ENCODE assay signal across 29 cellular contexts in the genomic region with DNA sequence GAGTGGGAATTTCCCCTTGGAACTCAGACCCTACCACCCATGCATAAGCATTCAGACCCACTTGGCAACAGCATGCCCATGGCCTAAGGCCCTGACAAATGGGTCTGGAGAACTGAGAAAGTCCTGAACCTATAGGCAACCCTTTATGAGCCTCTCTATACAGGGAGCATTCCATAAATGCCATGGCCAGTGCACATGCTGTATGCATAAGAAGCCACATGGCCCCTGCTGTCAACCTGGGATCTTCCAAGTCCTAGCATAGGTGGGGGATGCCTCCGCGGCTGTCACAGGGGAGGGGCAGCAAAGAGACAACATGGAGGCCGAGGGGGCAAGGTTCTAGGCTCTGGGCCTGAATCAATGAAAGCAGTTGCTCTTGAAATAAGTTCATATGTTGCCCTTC. TPM values are rescaled to one million over a fixed set of nuclear protein-coding genes. Genes with fewer than 3 reads are reported as not detected.
A peak's percentile ranks its signal among the peaks of the same experiment; 100 is the strongest.
DNase-seq lines count a peak whose midpoint lies in the region; ATAC-seq, FAIRE-seq and TF ChIP-seq lines count a peak whose summit lies in the region.
"Had no signal": no experiment of that assay in that cellular context is flagged by ENCODE, and none has a peak within 500 bp of the region (broad histone marks: within the 10 kb centered on the region; RNA-seq: fewer than 3 reads in every experiment).

No MANE protein-coding gene starts in this region.

- in situ Hi-C loops in HepG2 (cut with HindIII; ENCODE audit: extremely low pct_ligation_motif_present, low pct_unique_long_range_greater_than_20kb), result no loop called here

- H3K9me3 ChIP-seq in HepG2 (ENCODE audit: low read length) (no peaks in the 10 kb centered on the region), right lobe of liver (no peaks in the 10 kb centered on the region), Caco-2 (no peaks in the 10 kb centered on the region), stomach (no peaks in the 10 kb centered on the region)
- H3K9me3 ChIP-seq: BLaER1 treated with 17β-estradiol and CSF1 and Interleukin-3, amounts not matched to agents 10 nM and 100 nM; SJSA1 had no signal

- 42% methylated on average over 3 of the region's 3 CpGs for WGBS in HepG2 (ENCODE audit: low lambda C conversion rate)
- no CpG with 5 or more reads among the region's 3 CpGs for WGBS in right lobe of liver (ENCODE audit: insufficient coverage, low coverage, low lambda C conversion rate, missing lambda C conversion rate)
- 77 to 97% (median 95%) methylated on average over 3 of the region's 3 CpGs for WGBS in stomach, 5 donors

- TF ChIP-seq RAD21 in HepG2 (CRISPR knock-in tag; IDR thresholded peaks at IDR 0.05), result no peak

- POLR2A ChIA-PET in HepG2 (lab: Yijun Ruan, JAX), result no interaction called here
- POLR2A ChIA-PET in Caco-2 (lab: Charles Lee), result no interaction called here

- H3K4me2 ChIP-seq in HepG2 (ENCODE audit: low read depth, low read length), result no peak overlapping the region
- H3K4me2 ChIP-seq: BLaER1 treated with 17β-estradiol and CSF1 and Interleukin-3, amounts not matched to agents 10 nM and 100 nM; PC-9 had no signal

- BruUV-seq in HepG2 (replicated peaks; lab: Mats Ljungman, UMichigan) (no TSS peak), Caco-2 (replicated peaks; lab: Mats Ljungman, UMichigan) (no TSS peak)

- H3K27ac ChIP-seq in HepG2 (ENCODE audit: extremely low read length, insufficient read depth, low read length) (no peak overlapping the region), right lobe of liver (no peak overlapping the region), stomach (no peak overlapping the region)
- H3K27ac ChIP-seq: BLaER1 treated with 17β-estradiol and CSF1 and Interleukin-3, amounts not matched to agents 10 nM and 100 nM; PC-9; SJSA1 had no signal

- no peak for TF ChIP-seq CTCF in HepG2 (CRISPR knock-in tag; IDR thresholded peaks at IDR 0.05)
- no peak for TF ChIP-seq CTCF in right lobe of liver (IDR thresholded peaks at IDR 0.05)
- TF ChIP-seq CTCF in chondrocyte (IDR thresholded peaks at IDR 0.05), result no peak
- TF ChIP-seq CTCF in Caco-2 (IDR thresholded peaks at IDR 0.05; ENCODE audit: insufficient read depth in 1 of 2, low read depth in 1 of 2, low read length in 1 of 2, severe bottlenecking in 1 of 2, unreplicated experiment in 1 of 2), result no peak
- no peak for TF ChIP-seq CTCF in omental fat pad (IDR thresholded peaks at IDR 0.05)
- TF ChIP-seq CTCF in stomach (IDR thresholded peaks at IDR 0.05), result no peak

- DNase-seq in HepG2 (ENCODE audit: low spot score) (no peak), right lobe of liver (no peak), chondrocyte (ENCODE audit: low spot score) (no peak), kidney tubule cell (ENCODE audit: low spot score) (peak; percentile 40), ureter (ENCODE audit: low spot score) (peak; percentile 34), Caco-2 (no peak), omental fat pad (ENCODE audit: low spot score) (no peak), stomach (no peak)
- DNase-seq: AML-193; CD4-positive, alpha-beta T cell; DMS79; GF-D8; H7; KG1; NCI-H1048; NCI-H1417; NCI-H1694; NCI-H2029 treated with DMSO at 0.1 percent for 48 hours; NCI-H446 treated with DMSO at 0.1 percent for 48 hours; NCI-H526; PC-9; Right ventricle myocardium superior; RPMI8226 had no signal

- H3K4me3 Mint-ChIP-seq in chondrocyte (ENCODE audit: unreplicated experiment) (no peak overlapping the region), Caco-2 (ENCODE audit: unreplicated experiment) (no peak overlapping the region)
- H3K4me3 Mint-ChIP-seq: CD4-positive, alpha-beta T cell had no signal

- no peaks in the 10 kb centered on the region for H4K20me1 ChIP-seq in HepG2 (ENCODE audit: insufficient read depth, low read length)
- H4K20me1 ChIP-seq: BLaER1 treated with 17β-estradiol and CSF1 and Interleukin-3, amounts not matched to agents 10 nM and 100 nM had no signal

- H3K27me3 ChIP-seq in HepG2 (ENCODE audit: control insufficient read depth in 1 of 2, insufficient read depth in 2 of 2, low read length in 2 of 2) (peaks cover 0 to 1% of the 10 kb centered on the region in 2 experiments; a peak in 2 of 5 replicates), right lobe of liver (no peaks in the 10 kb centered on the region), Caco-2 (replicated peaks; ENCODE audit: control insufficient read depth, insufficient read depth, low read length) (no peaks in the 10 kb centered on the region), stomach (no peaks in the 10 kb centered on the region)
- H3K27me3 ChIP-seq: BLaER1 treated with 17β-estradiol and CSF1 and Interleukin-3, amounts not matched to agents 10 nM and 100 nM; SJSA1 had no signal

- no peaks in the 10 kb centered on the region for H3K79me2 ChIP-seq in HepG2 (ENCODE audit: insufficient read depth, low read length)

- no peak for ATAC-seq in HepG2
- ATAC-seq in right lobe of liver, result no peak
- ATAC-seq in omental fat pad (ENCODE audit: low FRiP score), result no peak

- H3K36me3 Mint-ChIP-seq in chondrocyte (ENCODE audit: low read depth) (no peaks in the 10 kb centered on the region), Caco-2 (ENCODE audit: insufficient read depth, unreplicated experiment) (no peaks in the 10 kb centered on the region)

- H3K9ac ChIP-seq in HepG2 (ENCODE audit: insufficient read depth, low read depth, low read length), result no peak overlapping the region
- H3K9ac ChIP-seq: BLaER1 treated with 17β-estradiol and CSF1 and Interleukin-3, amounts not matched to agents 10 nM and 100 nM had no signal

- H3K27ac Mint-ChIP-seq in chondrocyte (ENCODE audit: unreplicated experiment) (peak overlapping the region; percentile 52), Caco-2 (ENCODE audit: unreplicated experiment) (no peak overlapping the region)
- H3K27ac Mint-ChIP-seq: CD4-positive, alpha-beta T cell had no signal

- H3K4me3 ChIP-seq in HepG2 (replicated peaks in 1 of 3; ENCODE audit: insufficient read depth in 1 of 3, low read depth in 2 of 3, low read length in 3 of 3), result no peak overlapping the region
- H3K4me3 ChIP-seq in right lobe of liver, result no peak overlapping the region
- no peak overlapping the region for H3K4me3 ChIP-seq in Caco-2 (ENCODE audit: low read depth, low read length)
- H3K4me3 ChIP-seq in stomach, result no peak overlapping the region
- H3K4me3 ChIP-seq: BLaER1 treated with 17β-estradiol and CSF1 and Interleukin-3, amounts not matched to agents 10 nM and 100 nM; PC-9; SJSA1 had no signal

- H3K4me1 ChIP-seq in HepG2 (ENCODE audit: insufficient read depth, low read length) (peaks cover 9% of the 10 kb centered on the region; the same call in 1 of the 2 replicates), right lobe of liver (no peaks in the 10 kb centered on the region), Caco-2 (peaks cover 22% of the 10 kb centered on the region), stomach (peaks cover 0 to 31% (median 14%) of the 10 kb centered on the region in 4 donors)
- H3K4me1 ChIP-seq: SJSA1 had no signal

- intact Hi-C loops in HepG2 (cut with micrococcal nuclease; ENCODE audit: unreplicated experiment), result no loop called here
- intact Hi-C loops in right lobe of liver (cut with DNase I), result no loop called here
- intact Hi-C loops in Caco-2 (cut with micrococcal nuclease; ENCODE audit: unreplicated experiment), result no loop called here
- intact Hi-C loops in stomach (cut with DNase I; ENCODE audit: low total_unique reads), result no loop called here

- no peak for TF ChIP-seq EP300 in HepG2 (IDR thresholded peaks at IDR 0.05; ENCODE audit: low read depth in 2 of 2, low read length in 2 of 2)
- no peak for TF ChIP-seq EP300 in HepG2 (CRISPR knock-in tag; IDR thresholded peaks at IDR 0.05; ENCODE audit: borderline replicate concordance)
- TF ChIP-seq EP300 in stomach (IDR thresholded peaks at IDR 0.05), result no peak

- FAIRE-seq in HepG2 (lab: Jason Lieb, UNC), result no peak
- FAIRE-seq: A204.1, GM12891, GM19239 had no signal

- H3K27me3 Mint-ChIP-seq in chondrocyte (ENCODE audit: low read depth), result no peaks in the 10 kb centered on the region
- H3K27me3 Mint-ChIP-seq in Caco-2 (ENCODE audit: insufficient read depth, unreplicated experiment), result no peaks in the 10 kb centered on the region
- H3K27me3 Mint-ChIP-seq: CD4-positive, alpha-beta T cell had no signal

- no peaks in the 10 kb centered on the region for H3K36me3 ChIP-seq in HepG2 (replicated peaks in 1 of 2; ENCODE audit: control insufficient read depth in 1 of 2, insufficient read depth in 2 of 2, low read length in 2 of 2)
- no peaks in the 10 kb centered on the region for H3K36me3 ChIP-seq in right lobe of liver
- H3K36me3 ChIP-seq in Caco-2 (ENCODE audit: control insufficient read depth, insufficient read depth, low read length), result no peaks in the 10 kb centered on the region
- no peaks in the 10 kb centered on the region for H3K36me3 ChIP-seq in stomach
- H3K36me3 ChIP-seq: BLaER1 treated with 17β-estradiol and CSF1 and Interleukin-3, amounts not matched to agents 10 nM and 100 nM; SJSA1 had no signal

- TF ChIP-seq POLR2A in HepG2 (IDR thresholded peaks at IDR 0.05; ENCODE audit: insufficient read depth in 1 of 2, low read depth in 2 of 2, low read length in 2 of 2) (no peak), right lobe of liver (IDR thresholded peaks at IDR 0.05) (no peak), stomach (IDR thresholded peaks at IDR 0.05) (no peak)

- no peak overlapping the region for H2AFZ ChIP-seq in HepG2 (ENCODE audit: low read length)
- H2AFZ ChIP-seq: PC-9 had no signal

- CTCF ChIA-PET in HepG2 (lab: Yijun Ruan, JAX; ENCODE audit: low intra/inter-chr PET ratio, low total read pairs) (no interaction called here), Caco-2 (lab: Charles Lee) (no interaction called here)

- peaks cover 15% of the 10 kb centered on the region for H3K4me1 Mint-ChIP-seq in chondrocyte (ENCODE audit: low read depth)
- H3K4me1 Mint-ChIP-seq in Caco-2 (ENCODE audit: low read depth, unreplicated experiment), result peaks cover 21% of the 10 kb centered on the region

- H3K9me3 Mint-ChIP-seq in chondrocyte (ENCODE audit: low read depth), result no peaks in the 10 kb centered on the region
- no peaks in the 10 kb centered on the region for H3K9me3 Mint-ChIP-seq in Caco-2 (ENCODE audit: unreplicated experiment)
- H3K9me3 Mint-ChIP-seq: CD4-positive, alpha-beta T cell had no signal

RNA-seq across cellular contexts. Expression of gene NIPAL4, which starts 8.2 kb away (rescaled TPM):
- total RNA-seq in HepG2 (2016; rRNA removed; fragmentation: Illumina TruSeq; extraction: Trizol) (not detected in 2 replicates), right lobe of liver (under 1 TPM in 1 of 6 experiments, not detected in 5; 0.07 TPM), chondrocyte (0.41 to 0.87 TPM (median 0.60 TPM) in 3 replicates), ureter (49.8 TPM), Caco-2 (2022) (0.81 and 0.86 TPM in 2 replicates), omental fat pad (1 to 10 TPM in 1 of 4 donors, under 1 TPM in 2, not detected in 1; 0.63 to 1.2 (median 0.84) TPM), stomach (1 to 10 TPM in 3 of 5 donors, under 1 TPM in 1, not detected in 1; 0.58 to 8.3 (median 4.6) TPM)
- not detected in 2 replicates for total RNA-seq in HepG2 (2016; cell fraction: cytosol; rRNA removed; fragmentation: Illumina TruSeq; extraction: Trizol; ENCODE audit: low read depth)
- not detected in 2 replicates for total RNA-seq in HepG2 (2016; cell fraction: insoluble cytoplasmic fraction; rRNA removed; fragmentation: Illumina TruSeq; extraction: Trizol)
- total RNA-seq in HepG2 (2016; cell fraction: membrane; rRNA removed; fragmentation: Illumina TruSeq; extraction: Trizol), result not detected in 2 replicates
- not detected in 2 replicates for total RNA-seq in HepG2 (2016; cell fraction: nucleus; rRNA removed; fragmentation: Illumina TruSeq; extraction: Trizol)
- polyA plus RNA-seq in HepG2 (2011; rRNA removed) (not detected in 2 replicates), stomach (1 to 10 TPM in 2 of 3 donors, under 1 TPM in 1; 0.19 to 4.0 (median 1.2) TPM)
- polyA plus RNA-seq in HepG2 (2011; cell fraction: cytosol; rRNA removed), result not detected in 2 replicates
- not detected in 2 replicates for polyA plus RNA-seq in HepG2 (2011; cell fraction: nucleus; rRNA removed)
- not detected in 2 replicates for polyA plus RNA-seq in HepG2 (2012)
- not detected in 2 replicates for polyA plus RNA-seq in HepG2 (2016; cell fraction: cytosol; fragmentation: Illumina TruSeq; extraction: Trizol; ENCODE audit: low read depth)
- not detected in 2 replicates for polyA plus RNA-seq in HepG2 (2016; cell fraction: insoluble cytoplasmic fraction; fragmentation: Illumina TruSeq; extraction: Trizol; ENCODE audit: low read depth)
- not detected in 2 replicates for polyA plus RNA-seq in HepG2 (2016; cell fraction: membrane; fragmentation: Illumina TruSeq; extraction: Trizol; ENCODE audit: low read depth)
- not detected in 2 replicates for polyA plus RNA-seq in HepG2 (2016; cell fraction: nucleus; fragmentation: Illumina TruSeq; extraction: Trizol; ENCODE audit: insufficient read depth, low read depth)
- not detected in 2 replicates for polyA minus RNA-seq in HepG2 (2011; rRNA and poly(A)+ RNA removed; ENCODE audit: low replicate concordance)
- not detected in 2 replicates for polyA minus RNA-seq in HepG2 (2011; cell fraction: cytosol; rRNA and poly(A)+ RNA removed)
- not detected in 2 replicates for polyA minus RNA-seq in HepG2 (2011; cell fraction: nucleus; rRNA and poly(A)+ RNA removed)
- total RNA-seq: H7, HT1080, Right ventricle myocardium superior had no signal

Comparison
In these comparisons a context has a peak if more than half of its experiments do, and no peak if none do; other contexts are left out.
1. DNase-seq: peak in kidney tubule cell (single experiment) and ureter (single experiment); none in HepG2 (single experiment), right lobe of liver (0 of 3), chondrocyte (single experiment), Caco-2 (0 of 2), omental fat pad (single experiment) and stomach (single experiment).